ENCODE assay signal across 11 cellular contexts in the genomic region with DNA sequence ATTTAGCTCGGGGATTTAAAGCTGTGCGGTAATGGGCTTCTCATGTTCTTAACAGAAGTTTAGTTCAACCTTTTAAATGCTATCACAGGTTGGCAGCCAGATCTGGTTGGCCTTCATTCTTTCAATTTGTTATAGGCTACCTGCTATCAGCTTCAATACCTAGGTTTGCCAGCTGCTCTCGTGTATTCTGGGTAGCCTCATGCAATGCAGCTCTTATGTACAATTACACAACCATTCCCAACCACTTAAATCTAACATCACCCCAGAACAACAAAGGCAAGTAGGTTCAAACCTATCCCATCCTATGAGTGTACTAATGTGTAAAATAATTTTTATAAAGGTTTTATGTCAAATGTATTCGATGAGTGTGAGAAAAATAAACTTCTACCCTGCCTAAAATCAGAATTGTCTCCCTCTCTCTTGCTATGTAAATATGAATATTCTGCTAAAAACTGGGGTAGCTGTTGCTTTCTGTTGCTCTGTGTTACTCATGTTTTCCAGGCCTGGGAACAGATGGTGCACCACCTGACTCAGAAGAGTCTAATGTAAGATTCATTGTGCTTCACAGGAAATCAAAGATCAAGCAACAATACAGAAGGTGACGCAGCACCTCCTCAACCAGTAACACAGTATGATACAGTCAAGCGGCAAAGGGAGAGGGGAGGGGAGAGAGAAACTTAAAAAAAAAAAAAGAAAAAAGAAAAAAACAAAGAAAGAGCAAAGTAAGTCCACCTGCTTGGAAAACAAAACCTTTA.
DNase-seq lines count a peak whose midpoint lies in the region; TF ChIP-seq lines count a peak whose summit lies in the region.
"Had no signal": no experiment of that assay in that cellular context is flagged by ENCODE, and none has a peak within 500 bp of the region (broad histone marks: within the 10 kb centered on the region; RNA-seq: fewer than 3 reads in every experiment).

No MANE protein-coding gene starts in this region.

- no peak for TF ChIP-seq CTCF in neural progenitor cell (IDR thresholded peaks at IDR 0.05)
- no peak for TF ChIP-seq CTCF in right atrium auricular region (IDR thresholded peaks at IDR 0.05)

- no peak overlapping the region for H3K4me3 ChIP-seq in neural progenitor cell
- no peak overlapping the region for H3K4me3 ChIP-seq in right atrium auricular region
- H3K4me3 ChIP-seq: A549, gastroesophageal sphincter had no signal

- DNase-seq in NCI-H2081 (lab: John Stamatoyannopoulos, UW), result peak; percentile 46 to 63
- no peak for DNase-seq in NCI-H2081 treated with DMSO at 0.1 percent for 48 hours (lab: John Stamatoyannopoulos, UW)
- DNase-seq in NCI-H2107 treated with DMSO at 0.1 percent for 48 hours (lab: John Stamatoyannopoulos, UW; ENCODE audit: unreplicated experiment), result peak; percentile 70
- peak; percentile 93 for DNase-seq in cerebellar cortex (ENCODE audit: low spot score)
- no peak for DNase-seq in neural progenitor cell (ENCODE audit: low spot score)
- no peak for DNase-seq in right atrium auricular region (ENCODE audit: low spot score)
- DNase-seq in NCI-H2196 treated with DMSO at 0.1 percent for 48 hours (lab: John Stamatoyannopoulos, UW; ENCODE audit: unreplicated experiment), result no peak
- DNase-seq in RPMI8226, result no peak
- DNase-seq: SIG-M5 had no signal

- H3K36me3 Mint-ChIP-seq in neural progenitor cell, result no peaks in the 10 kb centered on the region

- H3K9ac ChIP-seq in neural progenitor cell, result no peak overlapping the region

- H3K9me3 ChIP-seq in neural progenitor cell (ENCODE audit: low read depth), result no peaks in the 10 kb centered on the region
- no peaks in the 10 kb centered on the region for H3K9me3 ChIP-seq in right atrium auricular region
- H3K9me3 ChIP-seq: A549, gastroesophageal sphincter had no signal

- no peaks in the 10 kb centered on the region for H3K36me3 ChIP-seq in neural progenitor cell
- H3K36me3 ChIP-seq in right atrium auricular region, result no peaks in the 10 kb centered on the region
- H3K36me3 ChIP-seq: gastroesophageal sphincter had no signal

- H3K4me1 ChIP-seq in neural progenitor cell (peaks cover 7% of the 10 kb centered on the region), right atrium auricular region (no peaks in the 10 kb centered on the region)
- H3K4me1 ChIP-seq: A549, gastroesophageal sphincter had no signal

- H3K4me2 ChIP-seq in neural progenitor cell, result peak overlapping the region; percentile 19
- H3K4me2 ChIP-seq: A549 had no signal

- H3K27me3 Mint-ChIP-seq in neural progenitor cell (ENCODE audit: insufficient read depth, low read depth), result no peaks in the 10 kb centered on the region

- H3K4me1 Mint-ChIP-seq in neural progenitor cell, result peaks cover 6% of the 10 kb centered on the region

- no peak overlapping the region for H2AFZ ChIP-seq in neural progenitor cell (replicated peaks)

- peaks cover 5% of the 10 kb centered on the region for H3K9me3 Mint-ChIP-seq in neural progenitor cell

- peaks cover 87% of the 10 kb centered on the region for H3K79me2 ChIP-seq in neural progenitor cell (ENCODE audit: low read depth)

- no peaks in the 10 kb centered on the region for H4K20me1 ChIP-seq in neural progenitor cell (ENCODE audit: low read depth)

- H3K4me3 Mint-ChIP-seq in neural progenitor cell, result no peak overlapping the region

- H3K27me3 ChIP-seq in neural progenitor cell (no peaks in the 10 kb centered on the region), right atrium auricular region (no peaks in the 10 kb centered on the region)
- H3K27me3 ChIP-seq: gastroesophageal sphincter had no signal

- no peak overlapping the region for H3K27ac ChIP-seq in neural progenitor cell
- no peak overlapping the region for H3K27ac ChIP-seq in right atrium auricular region
- H3K27ac ChIP-seq: A549, gastroesophageal sphincter had no signal

- H3F3A ChIP-seq in neural progenitor cell (ENCODE audit: low read depth), result no peaks in the 10 kb centered on the region

- H3K27ac Mint-ChIP-seq in neural progenitor cell, result no peak overlapping the region

Comparison
In these comparisons a context has a peak if more than half of its experiments do, and no peak if none do; other contexts are left out.
1. DNase-seq: peak in NCI-H2081 (2 of 2), NCI-H2107 treated with DMSO at 0.1 percent for 48 hours (single experiment) and cerebellar cortex (single experiment); none in NCI-H2081 treated with DMSO at 0.1 percent for 48 hours (single experiment), neural progenitor cell (single experiment), right atrium auricular region (single experiment), NCI-H2196 treated with DMSO at 0.1 percent for 48 hours (single experiment) and RPMI8226 (single experiment).